8 cellular contexts compared by ENCODE assay signal in genomic region chr16:49281481-49281842, GRCh38. TPM values are rescaled to one million over a fixed set of nuclear protein-coding genes. Genes with fewer than 3 reads are reported as not detected.
DNase-seq lines count a peak whose midpoint lies in the region; ATAC-seq and TF ChIP-seq lines count a peak whose summit lies in the region.

Gene CBLN1 (minus strand): TSS chr16:49281838. CDS start chr16:49281465, 373 bp downstream.

- H3K36me3 ChIP-seq in IMR-90 (ENCODE audit: control insufficient read depth, insufficient read depth, low read length), result no peaks in the 10 kb centered on the region
- no peaks in the 10 kb centered on the region for H3K36me3 ChIP-seq in psoas muscle (ENCODE audit: insufficient read depth in 1 of 2, low read depth in 1 of 2)
- H3K36me3 ChIP-seq in PC-9 (ENCODE audit: low read depth), result no peaks in the 10 kb centered on the region

- in situ Hi-C loops in IMR-90 (cut with MboI; ENCODE audit: low sequenced_read_pairs), result no loop called here

- H4K91ac ChIP-seq in IMR-90 (ENCODE audit: insufficient read depth, low read depth, low read length), result no peak within 1 kb of the TSS

- TF ChIP-seq CTCF in IMR-90 (conservative IDR thresholded peaks at IDR 0.05; ENCODE audit: low read depth, low read length), result no peak
- TF ChIP-seq CTCF in epithelial cell of proximal tubule (conservative IDR thresholded peaks at IDR 0.05; ENCODE audit: low read depth, low read length), result no peak
- TF ChIP-seq CTCF in psoas muscle (IDR thresholded peaks at IDR 0.05), result no peak
- no peak for TF ChIP-seq CTCF in PC-9 (conservative IDR thresholded peaks at IDR 0.05)

- TF ChIP-seq POLR2A in IMR-90 (IDR thresholded peaks at IDR 0.05; ENCODE audit: low read depth, low read length), result no peak

- no peak within 1 kb of the TSS for H3K56ac ChIP-seq in IMR-90 (ENCODE audit: extremely low read depth, insufficient read depth, low read length)

- no peak within 1 kb of the TSS for H2AK9ac ChIP-seq in IMR-90 (replicated peaks; ENCODE audit: low read depth, low read length, poor library complexity)

- H3K27me3 ChIP-seq in IMR-90 (ENCODE audit: control insufficient read depth, insufficient read depth, low read length) (peaks cover 61% of the 10 kb centered on the region), psoas muscle (ENCODE audit: insufficient read depth in 3 of 3, low read length in 2 of 3) (peaks cover under 1 to 92% (median 48%) of the 10 kb centered on the region in 3 donors), PC-9 (ENCODE audit: insufficient read depth, low read depth) (peaks cover 29% of the 10 kb centered on the region)

- CTCF ChIA-PET in IMR-90 (lab: Yijun Ruan, JAX), result no interaction called here
- CTCF ChIA-PET in PC-9 (lab: Charles Lee), result no interaction called here

- H3K9me3 ChIP-seq in IMR-90 (ENCODE audit: control insufficient read depth, insufficient read depth, low read length), result no peaks in the 10 kb centered on the region
- no peaks in the 10 kb centered on the region for H3K9me3 ChIP-seq in psoas muscle
- H3K9me3 ChIP-seq in PC-9 (ENCODE audit: insufficient read depth, low read depth), result no peaks in the 10 kb centered on the region

- no peak within 1 kb of the TSS for H4K8ac ChIP-seq in IMR-90 (ENCODE audit: low read depth in 2 of 2, low read length in 2 of 2)

- H3K9ac ChIP-seq in IMR-90 (ENCODE audit: low read depth, low read length), result no peak within 1 kb of the TSS

- H3K4me2 ChIP-seq in IMR-90 (ENCODE audit: low read depth, low read length) (no peak within 1 kb of the TSS), PC-9 (no peak within 1 kb of the TSS)

- H2AFZ ChIP-seq in IMR-90 (replicated peaks; ENCODE audit: low read length, poor library complexity), result peak within 1 kb of the TSS; percentile 70
- H2AFZ ChIP-seq in PC-9, result no peak within 1 kb of the TSS

- dilution Hi-C loops in IMR-90 (cut with HindIII; ENCODE audit: low sequenced_read_pairs, unreplicated experiment), result no loop called here

- ATAC-seq in GM18909 (IDR thresholded peaks at IDR 0.05; ENCODE audit: poor library complexity, unreplicated experiment), result peak; percentile 8
- ATAC-seq in IMR-90 (ENCODE audit: low read depth), result no peak
- ATAC-seq in psoas muscle, result no peak
- no peak for ATAC-seq in HG03432 (IDR thresholded peaks at IDR 0.05; ENCODE audit: unreplicated experiment)

- no peak within 1 kb of the TSS for H2BK20ac ChIP-seq in IMR-90 (ENCODE audit: low read depth, low read length)

- WGBS in IMR-90 (ENCODE audit: extremely low coverage in 2 of 2, insufficient read length in 1 of 2), 2 experiments, result 3% methylated on average over 19 of the region's 45 CpGs; no CpG with 5 or more reads in 1 of the 2 experiments
- WGBS in psoas muscle, 3 donors, result 0 to 1% (median 0%) methylated on average over 21 to 45 of the region's 45 CpGs

- H3K27ac ChIP-seq in IMR-90 (ENCODE audit: insufficient read depth, low read length) (no peak within 1 kb of the TSS), psoas muscle (no peak within 1 kb of the TSS), PC-9 (no peak within 1 kb of the TSS)

- H2BK5ac ChIP-seq in IMR-90 (ENCODE audit: low read depth, low read length, poor library complexity, severe bottlenecking), result no peak within 1 kb of the TSS

- H3K79me1 ChIP-seq in IMR-90 (ENCODE audit: low read depth in 1 of 2, low read length in 2 of 2), result no peaks in the 10 kb centered on the region

- POLR2A ChIA-PET in IMR-90 (lab: Charles Lee; ENCODE audit: unreplicated experiment), result no interaction called here
- POLR2A ChIA-PET in PC-9 (lab: Charles Lee; ENCODE audit: unreplicated experiment), result no interaction called here

- H3F3A ChIP-seq in PC-9 (ENCODE audit: insufficient read depth, low read depth), result no peaks in the 10 kb centered on the region

- no peak within 1 kb of the TSS for H3K4ac ChIP-seq in IMR-90 (ENCODE audit: low read depth, low read length)

- H3K18ac ChIP-seq in IMR-90 (ENCODE audit: low read depth, low read length), result no peak within 1 kb of the TSS

- H2BK120ac ChIP-seq in IMR-90 (ENCODE audit: low read depth, low read length), result no peak within 1 kb of the TSS

- no peaks in the 10 kb centered on the region for H4K20me1 ChIP-seq in IMR-90 (ENCODE audit: insufficient read depth, low read length)
- no peaks in the 10 kb centered on the region for H4K20me1 ChIP-seq in PC-9 (ENCODE audit: insufficient read depth)

- no TSS peak for BruUV-seq in IMR-90 (replicated peaks; lab: Mats Ljungman, UMichigan)
- BruUV-seq in PC-9 (replicated peaks; lab: Mats Ljungman, UMichigan), result no TSS peak

- H3K4me1 ChIP-seq in IMR-90 (ENCODE audit: control insufficient read depth, insufficient read depth, low read length), result no peaks in the 10 kb centered on the region
- H3K4me1 ChIP-seq in psoas muscle, result peaks cover 28% of the 10 kb centered on the region
- no peaks in the 10 kb centered on the region for H3K4me1 ChIP-seq in PC-9 (replicated peaks; ENCODE audit: insufficient read depth)

- intact Hi-C loops in IMR-90 (cut with micrococcal nuclease) (no loop called here), psoas muscle (cut with DNase I) (no loop called here), PC-9 (cut with micrococcal nuclease; ENCODE audit: unreplicated experiment) (no loop called here)

- no peak within 1 kb of the TSS for H2BK15ac ChIP-seq in IMR-90 (ENCODE audit: low read depth, low read length)

- no peak within 1 kb of the TSS for H4K5ac ChIP-seq in IMR-90 (ENCODE audit: low read depth, low read length)

- H3K14ac ChIP-seq in IMR-90 (replicated peaks; ENCODE audit: low read depth, low read length), result no peak within 1 kb of the TSS

- H3K9me1 ChIP-seq in IMR-90 (ENCODE audit: insufficient read depth, low read length), result no peaks in the 10 kb centered on the region

- no peaks in the 10 kb centered on the region for H3K9me2 ChIP-seq in PC-9 (ENCODE audit: insufficient read depth)

- TF ChIP-seq RAD21 in IMR-90 (IDR thresholded peaks at IDR 0.05; ENCODE audit: low read length), result no peak

- H2AK5ac ChIP-seq in IMR-90 (ENCODE audit: low read depth, low read length), result no peak within 1 kb of the TSS

- no peak for DNase-seq in IMR-90
- no peak for DNase-seq in epithelial cell of proximal tubule (ENCODE audit: low read depth)
- DNase-seq in psoas muscle, result no peak
- DNase-seq in D341Med (ENCODE audit: low spot score), result no peak
- DNase-seq in COLO668 (lab: John Stamatoyannopoulos, UW; ENCODE audit: unreplicated experiment), result no peak
- no peak for DNase-seq in PC-9

- H3K79me2 ChIP-seq in PC-9 (ENCODE audit: low read depth), result no peaks in the 10 kb centered on the region

- H3K23ac ChIP-seq in IMR-90 (ENCODE audit: low read depth, low read length), result no peak within 1 kb of the TSS

- H3K4me3 ChIP-seq in IMR-90 (ENCODE audit: insufficient read depth, low read depth, low read length) (no peak within 1 kb of the TSS), epithelial cell of proximal tubule (ENCODE audit: low read depth, low read length) (peak within 1 kb of the TSS; percentile 19), psoas muscle (peak within 1 kb of the TSS; percentile 67), PC-9 (no peak within 1 kb of the TSS)

TF ChIP-seq in IMR-90, 13 proteins besides CTCF, POLR2A, EP300 and RAD21:
- TF ChIP-seq SMC3 (IDR thresholded peaks at IDR 0.05; ENCODE audit: low read depth, low read length) (no peak), RFX5 (IDR thresholded peaks at IDR 0.05; ENCODE audit: low read depth, low read length) (no peak), ELK1 (IDR thresholded peaks at IDR 0.05; ENCODE audit: borderline replicate concordance, low read depth, low read length) (no peak), USF2 (IDR thresholded peaks at IDR 0.05; ENCODE audit: low read depth, low read length) (no peak), MAZ (IDR thresholded peaks at IDR 0.05; ENCODE audit: borderline replicate concordance, low read depth, low read length) (no peak), CEBPB (IDR thresholded peaks at IDR 0.05; ENCODE audit: low read depth, low read length) (no peak), NFE2L2 (IDR thresholded peaks at IDR 0.05; ENCODE audit: low read depth, low read length) (no peak), MXI1 (IDR thresholded peaks at IDR 0.05; ENCODE audit: borderline replicate concordance, low read depth, low read length) (no peak), MAFK (IDR thresholded peaks at IDR 0.05; ENCODE audit: low read depth, low read length) (no peak), RCOR1 (IDR thresholded peaks at IDR 0.05; ENCODE audit: insufficient replicate concordance, low read length) (no peak), CHD1 (IDR thresholded peaks at IDR 0.05; ENCODE audit: low read depth, low read length) (no peak), FOS (IDR thresholded peaks at IDR 0.05; ENCODE audit: low read depth, low read length) (no peak), BHLHE40 (IDR thresholded peaks at IDR 0.05; ENCODE audit: low read depth, low read length) (no peak)

RNA-seq across cellular contexts. Expression of gene CBLN1, which starts in this region (rescaled TPM):
- total RNA-seq in IMR-90 (2012; rRNA removed) (not detected in 2 replicates), epithelial cell of proximal tubule (not detected in 2 replicates), psoas muscle (1 to 10 TPM in 1 of 4 donors, under 1 TPM in 3; 0.25 to 1.3 (median 0.71) TPM), PC-9 (2021) (not detected in 2 replicates)
- polyA plus RNA-seq in IMR-90 (2012; rRNA removed) (not detected in 2 replicates), psoas muscle (1 to 10 TPM in 1 of 3 donors, under 1 TPM in 2; 0.05 to 1.2 (median 0.45) TPM)
- polyA plus RNA-seq in IMR-90 (2012; cell fraction: cytosol; rRNA removed), result not detected in 2 replicates
- not detected in 2 replicates for polyA plus RNA-seq in IMR-90 (2012; cell fraction: nucleus; rRNA removed; ENCODE audit: low replicate concordance)

Comparison
In these comparisons a context has a peak if more than half of its experiments do, and no peak if none do; other contexts are left out.
1. H3K4me3 ChIP-seq: peak in epithelial cell of proximal tubule (single experiment) and psoas muscle (single experiment); none in IMR-90 (single experiment) and PC-9 (single experiment).